11 cellular contexts compared by ENCODE assay signal in the genomic region with DNA sequence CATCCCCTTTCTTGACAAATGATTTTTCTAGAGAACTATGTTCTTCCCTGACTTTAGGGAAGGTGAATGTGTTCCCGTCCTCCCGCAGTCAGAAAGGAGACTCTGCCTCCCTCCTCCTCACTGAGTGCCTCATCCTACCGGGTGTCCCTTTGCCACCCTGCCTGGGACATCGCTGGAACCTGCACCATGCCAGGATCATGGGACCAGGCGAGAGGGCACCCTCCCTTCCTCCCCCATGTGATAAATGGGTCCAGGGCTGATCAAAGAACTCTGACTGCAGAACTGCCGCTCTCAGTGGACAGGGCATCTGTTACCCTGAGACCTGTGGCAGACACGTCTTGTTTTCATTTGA. TPM values are rescaled to one million over a fixed set of nuclear protein-coding genes. Genes with fewer than 3 reads are reported as not detected.
DNase-seq lines count a peak whose midpoint lies in the region; ATAC-seq, FAIRE-seq and TF ChIP-seq lines count a peak whose summit lies in the region.
"Had no signal": no experiment of that assay in that cellular context is flagged by ENCODE, and none has a peak within 500 bp of the region (broad histone marks: within the 10 kb centered on the region; RNA-seq: fewer than 3 reads in every experiment).

No MANE protein-coding gene starts in this region.

- POLR2A ChIA-PET in CD4-positive, alpha-beta memory T cell (lab: Charles Lee; ENCODE audit: partially characterized antibody), result interaction anchor here (1.3 to 17.0 kb wide), 3 partner anchors 15 to 112 kb away, joined by 7 to 489 read pairs (median 195); a partner anchor contains a TSS
- POLR2A ChIA-PET in endothelial cell of umbilical vein (lab: Charles Lee), result no interaction called here

- H3K27ac Mint-ChIP-seq in CD4-positive, alpha-beta memory T cell, result peak overlapping the region; percentile 48 to 86 (median 77)
- H3K27ac Mint-ChIP-seq in T-helper 17 cell, result peak overlapping the region; percentile 86

- peak in 1 of 5 donors; percentile 6 for DNase-seq in CD4-positive, alpha-beta memory T cell
- DNase-seq in T-helper 17 cell (no peak), endothelial cell of umbilical vein (ENCODE audit: low read depth, low spot score) (no peak), MV-4-11 (lab: John Stamatoyannopoulos, UW) (no peak), mesenteric fat pad (ENCODE audit: low spot score) (no peak), upper lobe of right lung (no peak)
- DNase-seq: cortex of kidney, NCI-H1417 treated with DMSO at 0.1 percent for 48 hours had no signal

- H3K9me1 ChIP-seq in endothelial cell of umbilical vein (replicated peaks; ENCODE audit: control insufficient read depth, extremely low read depth, insufficient read depth, low read length), result no peaks in the 10 kb centered on the region

- ATAC-seq in T-helper 17 cell (no peak), HG03139 (IDR thresholded peaks at IDR 0.05; ENCODE audit: unreplicated experiment) (no peak), upper lobe of right lung (no peak)

- peaks cover 87% of the 10 kb centered on the region for H3K36me3 ChIP-seq in CD4-positive, alpha-beta memory T cell (ENCODE audit: insufficient read depth, low read length)
- peaks cover 3 to 32% of the 10 kb centered on the region in 2 experiments for H3K36me3 ChIP-seq in endothelial cell of umbilical vein (ENCODE audit: control insufficient read depth in 2 of 2, extremely low read depth in 1 of 2, insufficient read depth in 2 of 2, low read length in 2 of 2)
- H3K36me3 ChIP-seq in neutrophil, result peaks cover 88% of the 10 kb centered on the region
- H3K36me3 ChIP-seq in upper lobe of right lung, result peaks cover 50% of the 10 kb centered on the region

- H3K4me3 ChIP-seq in CD4-positive, alpha-beta memory T cell (ENCODE audit: low read length in 2 of 2), result no peak overlapping the region
- no peak overlapping the region for H3K4me3 ChIP-seq in endothelial cell of umbilical vein (replicated peaks in 1 of 3; ENCODE audit: insufficient read depth in 1 of 3, low read depth in 1 of 3, low read length in 3 of 3)
- H3K4me3 ChIP-seq in neutrophil (ENCODE audit: low read depth in 1 of 2, low read length in 1 of 2), result no peak overlapping the region
- no peak overlapping the region for H3K4me3 ChIP-seq in upper lobe of right lung

- H3K27me3 Mint-ChIP-seq in CD4-positive, alpha-beta memory T cell, result no peaks in the 10 kb centered on the region
- H3K27me3 Mint-ChIP-seq in T-helper 17 cell, result no peaks in the 10 kb centered on the region

- peaks cover 22% of the 10 kb centered on the region for H3K4me1 ChIP-seq in CD4-positive, alpha-beta memory T cell (ENCODE audit: insufficient read depth, low read length)
- H3K4me1 ChIP-seq in endothelial cell of umbilical vein (ENCODE audit: control insufficient read depth, extremely low read depth, insufficient read depth, low read length) (no peaks in the 10 kb centered on the region), neutrophil (ENCODE audit: control insufficient read depth in 1 of 2, insufficient read depth in 1 of 2, low read depth in 1 of 2, low read length in 1 of 2) (peaks cover 8 to 12% of the 10 kb centered on the region in 2 experiments), upper lobe of right lung (no peaks in the 10 kb centered on the region)

- intact Hi-C loops in CD4-positive, alpha-beta memory T cell (cut with micrococcal nuclease), result no loop called here
- intact Hi-C loops in endothelial cell of umbilical vein (cut with micrococcal nuclease), result no loop called here
- intact Hi-C loops in upper lobe of right lung (cut with DNase I), result no loop called here

- FAIRE-seq in endothelial cell of umbilical vein (lab: Jason Lieb, UNC), result no peak

- TF ChIP-seq POLR2A in endothelial cell of umbilical vein (IDR thresholded peaks at IDR 0.05; ENCODE audit: low read depth, low read length), result no peak

- BruUV-seq in endothelial cell of umbilical vein (replicated peaks; lab: Mats Ljungman, UMichigan), result TSS peak; percentile 62

- H3K4me1 Mint-ChIP-seq in CD4-positive, alpha-beta memory T cell, result peaks cover 16 to 57% (median 30%) of the 10 kb centered on the region in 4 donors
- H3K4me1 Mint-ChIP-seq in T-helper 17 cell, result peaks cover 22% of the 10 kb centered on the region

- H3K79me2 ChIP-seq in endothelial cell of umbilical vein (ENCODE audit: control insufficient read depth, insufficient read depth, low read length), result no peaks in the 10 kb centered on the region

- peaks cover 0 to 2% (median 0%) of the 10 kb centered on the region in 8 donors for H3K9me3 Mint-ChIP-seq in CD4-positive, alpha-beta memory T cell

- CTCF ChIA-PET in CD4-positive, alpha-beta memory T cell (lab: Charles Lee; ENCODE audit: partially characterized antibody), result interaction anchor here (0.7 to 13.9 kb wide), 8 partner anchors 8 to 111 kb away, joined by 3 to 181 read pairs (median 66); a partner anchor contains a TSS
- CTCF ChIA-PET in endothelial cell of umbilical vein (lab: Charles Lee), result interaction anchor here (1.2 to 4.1 kb wide), 4 partner anchors 19 to 112 kb away, joined by 4 to 84 read pairs (median 18); no protein-coding TSS in a partner anchor

- H3K27me3 ChIP-seq in CD4-positive, alpha-beta memory T cell (ENCODE audit: insufficient read depth, low read length), result no peaks in the 10 kb centered on the region
- H3K27me3 ChIP-seq in endothelial cell of umbilical vein (ENCODE audit: control insufficient read depth in 2 of 2, insufficient read depth in 2 of 2, low read length in 2 of 2), result no peaks in the 10 kb centered on the region
- no peaks in the 10 kb centered on the region for H3K27me3 ChIP-seq in neutrophil
- H3K27me3 ChIP-seq in upper lobe of right lung, result no peaks in the 10 kb centered on the region

- no peak overlapping the region for H3K27ac ChIP-seq in CD4-positive, alpha-beta memory T cell (ENCODE audit: low read depth, low read length)
- no peak overlapping the region for H3K27ac ChIP-seq in endothelial cell of umbilical vein (ENCODE audit: insufficient read depth, low read depth, low read length)
- H3K27ac ChIP-seq in neutrophil, result peak overlapping the region; percentile 69
- H3K27ac ChIP-seq in upper lobe of right lung, result no peak overlapping the region
- H3K27ac ChIP-seq: HL-60 had no signal

- H3K9me3 ChIP-seq in CD4-positive, alpha-beta memory T cell (ENCODE audit: control insufficient read depth in 1 of 2, low read length in 2 of 2), result no peaks in the 10 kb centered on the region
- H3K9me3 ChIP-seq in T-helper 17 cell (ENCODE audit: control insufficient read depth, low read length, poor library complexity, severe bottlenecking) (no peaks in the 10 kb centered on the region), endothelial cell of umbilical vein (replicated peaks; ENCODE audit: control insufficient read depth, insufficient read depth, low read length) (no peaks in the 10 kb centered on the region), neutrophil (no peaks in the 10 kb centered on the region), upper lobe of right lung (no peaks in the 10 kb centered on the region)

- no peak overlapping the region for H3K9ac ChIP-seq in endothelial cell of umbilical vein (replicated peaks; ENCODE audit: extremely low read depth, insufficient read depth, low read length)

- H4K20me1 ChIP-seq in endothelial cell of umbilical vein (replicated peaks; ENCODE audit: control insufficient read depth, extremely low read depth, insufficient read depth, low read length), result no peaks in the 10 kb centered on the region

- H3K36me3 Mint-ChIP-seq in CD4-positive, alpha-beta memory T cell, result peaks cover 31 to 70% of the 10 kb centered on the region in 2 donors
- peaks cover 3% of the 10 kb centered on the region for H3K36me3 Mint-ChIP-seq in T-helper 17 cell (ENCODE audit: low read depth)

- TF ChIP-seq CTCF in endothelial cell of umbilical vein (IDR thresholded peaks at IDR 0.05; ENCODE audit: extremely low read depth in 1 of 2, insufficient read depth in 1 of 2, low read depth in 1 of 2, low read length in 2 of 2), result no peak
- no peak for TF ChIP-seq CTCF in neutrophil (IDR thresholded peaks at IDR 0.05)
- no peak for TF ChIP-seq CTCF in upper lobe of right lung (IDR thresholded peaks at IDR 0.05)

- dilution Hi-C loops in endothelial cell of umbilical vein (cut with MboI; ENCODE audit: extremely low pct_ligation_motif_present, low sequenced_read_pairs), result no loop called here

- no peak overlapping the region for H3K4me2 ChIP-seq in endothelial cell of umbilical vein (ENCODE audit: insufficient read depth, low read length)

- H2AFZ ChIP-seq in endothelial cell of umbilical vein (ENCODE audit: low read depth, low read length), result no peak overlapping the region

- no peak overlapping the region for H3K4me3 Mint-ChIP-seq in CD4-positive, alpha-beta memory T cell
- H3K4me3 Mint-ChIP-seq in T-helper 17 cell, result no peak overlapping the region

RNA-seq across cellular contexts. Expression of a gene that starts 7.4 kb away (rescaled TPM):
- total RNA-seq in CD4-positive, alpha-beta memory T cell, result 10 to 100 TPM; 60.0 to 70.3 TPM
- 10 to 100 TPM; 11.9 to 19.1 TPM for polyA plus RNA-seq in CD4-positive, alpha-beta memory T cell
- total RNA-seq in T-helper 17 cell, result 10 to 100 TPM; 32.3 to 32.8 TPM
- total RNA-seq in endothelial cell of umbilical vein, result 44.8 and 45.8 TPM in 2 replicates
- polyA plus RNA-seq in endothelial cell of umbilical vein, result 37.2 and 39.3 TPM in 2 replicates
- polyA plus RNA-seq in endothelial cell of umbilical vein (2011; cell fraction: cytosol; rRNA removed), result 32.6 and 39.8 TPM in 2 replicates
- polyA plus RNA-seq in endothelial cell of umbilical vein (2011; cell fraction: nucleus; rRNA removed), result 230 and 239 TPM in 2 replicates
- polyA plus RNA-seq in endothelial cell of umbilical vein (2012), result 45.3 and 53.6 TPM in 2 replicates
- polyA minus RNA-seq in endothelial cell of umbilical vein, result 44.8 and 46.5 TPM in 2 replicates
- polyA minus RNA-seq in endothelial cell of umbilical vein (2011; cell fraction: cytosol; rRNA and poly(A)+ RNA removed), result 3.6 TPM
- 32.7 and 34.2 TPM in 2 replicates for polyA minus RNA-seq in endothelial cell of umbilical vein (2011; cell fraction: nucleus; rRNA and poly(A)+ RNA removed)
- 37.8 TPM for total RNA-seq in mesenteric fat pad
- 40.8 TPM for total RNA-seq in upper lobe of right lung

RNA-seq across cellular contexts. Expression of a gene that starts 20.3 kb away (rescaled TPM):
- total RNA-seq in CD4-positive, alpha-beta memory T cell, result 100 to 1,000 TPM; 202 to 209 TPM
- polyA plus RNA-seq in CD4-positive, alpha-beta memory T cell, result 100 to 1,000 TPM; 324 to 448 TPM
- total RNA-seq in T-helper 17 cell (100 to 1,000 TPM; 130 to 132 TPM), endothelial cell of umbilical vein (26.8 and 26.9 TPM in 2 replicates), mesenteric fat pad (13.9 TPM), upper lobe of right lung (28.4 TPM)
- 22.4 and 24.4 TPM in 2 replicates for polyA plus RNA-seq in endothelial cell of umbilical vein
- 24.1 and 26.0 TPM in 2 replicates for polyA plus RNA-seq in endothelial cell of umbilical vein (2011; cell fraction: cytosol; rRNA removed)
- polyA plus RNA-seq in endothelial cell of umbilical vein (2011; cell fraction: nucleus; rRNA removed), result 13.6 and 14.0 TPM in 2 replicates
- polyA plus RNA-seq in endothelial cell of umbilical vein (2012), result 19.5 and 22.8 TPM in 2 replicates
- 15.5 and 20.8 TPM in 2 replicates for polyA minus RNA-seq in endothelial cell of umbilical vein
- 47.4 TPM for polyA minus RNA-seq in endothelial cell of umbilical vein (2011; cell fraction: cytosol; rRNA and poly(A)+ RNA removed)
- polyA minus RNA-seq in endothelial cell of umbilical vein (2011; cell fraction: nucleus; rRNA and poly(A)+ RNA removed), result 3.8 and 4.8 TPM in 2 replicates

RNA-seq across cellular contexts. Expression of a gene that starts 31.7 kb away (rescaled TPM):
- 10 to 100 TPM; 23.2 to 25.9 TPM for total RNA-seq in CD4-positive, alpha-beta memory T cell
- polyA plus RNA-seq in CD4-positive, alpha-beta memory T cell, result 10 to 100 TPM; 47.8 to 52.3 TPM
- total RNA-seq in T-helper 17 cell (10 to 100 TPM; 41.4 to 83.3 TPM), endothelial cell of umbilical vein (0.21 TPM in 1 of 2 replicates, not detected in the other), mesenteric fat pad (1.3 TPM), upper lobe of right lung (6.8 TPM)
- polyA plus RNA-seq in endothelial cell of umbilical vein, result 0.10 and 0.11 TPM in 2 replicates
- polyA plus RNA-seq in endothelial cell of umbilical vein (2011; cell fraction: cytosol; rRNA removed), result 0.11 and 0.14 TPM in 2 replicates
- 0.14 and 0.15 TPM in 2 replicates for polyA plus RNA-seq in endothelial cell of umbilical vein (2011; cell fraction: nucleus; rRNA removed)
- 0.25 TPM in 1 of 2 replicates, not detected in the other for polyA plus RNA-seq in endothelial cell of umbilical vein (2012)
- polyA minus RNA-seq in endothelial cell of umbilical vein, result 0.29 TPM in 1 of 2 replicates, not detected in the other
- not detected for polyA minus RNA-seq in endothelial cell of umbilical vein (2011; cell fraction: cytosol; rRNA and poly(A)+ RNA removed)
- polyA minus RNA-seq in endothelial cell of umbilical vein (2011; cell fraction: nucleus; rRNA and poly(A)+ RNA removed), result not detected in 2 replicates

RNA-seq across cellular contexts. Expression of a gene that starts 56.0 kb away (rescaled TPM):
- total RNA-seq in CD4-positive, alpha-beta memory T cell, result under 1 TPM in 1 of 2 experiments, not detected in 1; 0.23 TPM
- not detected for polyA plus RNA-seq in CD4-positive, alpha-beta memory T cell
- total RNA-seq in T-helper 17 cell (1 to 10 TPM in 1 of 2 donors, under 1 TPM in 1; 0.29 to 1.9 TPM), endothelial cell of umbilical vein (not detected in 2 replicates), mesenteric fat pad (2.8 TPM), upper lobe of right lung (38.0 TPM)
- not detected in 2 replicates for polyA plus RNA-seq in endothelial cell of umbilical vein
- polyA plus RNA-seq in endothelial cell of umbilical vein (2011; cell fraction: cytosol; rRNA removed), result not detected in 2 replicates
- polyA plus RNA-seq in endothelial cell of umbilical vein (2011; cell fraction: nucleus; rRNA removed), result not detected in 2 replicates
- polyA plus RNA-seq in endothelial cell of umbilical vein (2012), result not detected in 2 replicates
- polyA minus RNA-seq in endothelial cell of umbilical vein, result not detected in 2 replicates
- not detected for polyA minus RNA-seq in endothelial cell of umbilical vein (2011; cell fraction: cytosol; rRNA and poly(A)+ RNA removed)
- not detected in 2 replicates for polyA minus RNA-seq in endothelial cell of umbilical vein (2011; cell fraction: nucleus; rRNA and poly(A)+ RNA removed)
